Comparison of ENCODE assay signal across 13 cellular contexts in the genomic region with DNA sequence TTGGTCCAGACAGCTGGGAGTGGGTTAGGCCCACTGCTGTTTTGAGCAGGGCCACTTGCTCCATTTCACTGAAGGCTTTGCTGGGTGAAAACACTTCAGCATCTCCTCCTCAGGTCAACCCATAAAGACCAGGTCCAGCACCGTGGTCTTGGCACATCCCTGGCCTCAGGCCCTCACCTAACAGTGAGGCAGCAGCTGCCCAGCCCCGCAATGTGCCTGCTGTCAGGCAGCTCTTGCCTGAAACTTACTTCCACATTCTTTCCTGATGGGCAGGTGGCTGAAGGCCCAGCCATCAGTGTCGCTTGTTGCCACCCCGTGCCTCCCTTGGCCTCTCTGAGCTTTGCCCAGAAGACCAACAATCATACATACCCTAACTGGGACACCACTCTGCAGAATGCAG. TPM values are rescaled to one million over a fixed set of nuclear protein-coding genes. Genes with fewer than 3 reads are reported as not detected.
DNase-seq lines count a peak whose midpoint lies in the region; ATAC-seq, FAIRE-seq and TF ChIP-seq lines count a peak whose summit lies in the region.
"Had no signal": no experiment of that assay in that cellular context is flagged by ENCODE, and none has a peak within 500 bp of the region (broad histone marks: within the 10 kb centered on the region; RNA-seq: fewer than 3 reads in every experiment).

No MANE protein-coding gene starts in this region.

- H3K4me3 ChIP-seq in A549: no peak overlapping the region
- peak overlapping the region in 7 of 10 experiments; percentile 2 to 42 (median 26); a peak in 12 of 20 replicates for H3K4me3 ChIP-seq in BLaER1 treated with 17β-estradiol and CSF1 and Interleukin-3, amounts not matched to agents 10 nM and 100 nM
- H3K4me3 ChIP-seq: gastrocnemius medialis, PC-9, stomach had no signal

- no peak for DNase-seq in A549 (ENCODE audit: low read depth in 1 of 2, low spot score in 1 of 2)
- no peak for DNase-seq in natural killer cell
- DNase-seq in OCI-M2 (lab: John Stamatoyannopoulos, UW; ENCODE audit: unreplicated experiment): no peak
- no peak for DNase-seq in NCI-H1105 treated with DMSO at 0.1 percent for 48 hours (lab: John Stamatoyannopoulos, UW)
- DNase-seq: effector memory CD8-positive, alpha-beta T cell; gastrocnemius medialis; NCI-H1417; PC-9; stimulated activated CD4-positive, alpha-beta T cell treated with anti-CD3 and anti-CD28 coated beads, Interleukin-4, amount 100 ng/mL, for 1 hour; stomach had no signal

- peak overlapping the region; percentile 69 for H3K4me3 Mint-ChIP-seq in activated naive CD8-positive, alpha-beta T cell
- H3K4me3 Mint-ChIP-seq in natural killer cell: no peak overlapping the region
- H3K4me3 Mint-ChIP-seq: effector memory CD8-positive, alpha-beta T cell had no signal

- H3K4me2 ChIP-seq in A549: no peak overlapping the region
- peak overlapping the region; percentile 72 to 96 (median 85) for H3K4me2 ChIP-seq in BLaER1 treated with 17β-estradiol and CSF1 and Interleukin-3, amounts not matched to agents 10 nM and 100 nM
- H3K4me2 ChIP-seq: PC-9 had no signal

- WGBS in A549 (ENCODE audit: missing lambda C conversion rate): 88% methylated on average over 4 of the region's 4 CpGs

- FAIRE-seq in A549 (lab: Jason Lieb, UNC): no peak

- peak overlapping the region; percentile 7 to 72 (median 49); a peak in 19 of 22 replicates for H3K9ac ChIP-seq in BLaER1 treated with 17β-estradiol and CSF1 and Interleukin-3, amounts not matched to agents 10 nM and 100 nM

- H4K20me1 ChIP-seq in BLaER1 treated with 17β-estradiol and CSF1 and Interleukin-3, amounts not matched to agents 10 nM and 100 nM: peaks cover 15 to 74% (median 28%) of the 10 kb centered on the region in 11 experiments; a peak in 19 of 22 replicates

- H3K27ac Mint-ChIP-seq in activated naive CD8-positive, alpha-beta T cell: peak overlapping the region; percentile 90
- peak overlapping the region; percentile 83 for H3K27ac Mint-ChIP-seq in natural killer cell

- ATAC-seq in A549 (peak; percentile 1 to 8; a peak in 2 of 6 replicates), natural killer cell (peak in 1 of 3 donors; percentile 18), GM21515 (IDR thresholded peaks at IDR 0.05; ENCODE audit: unreplicated experiment) (no peak)
- ATAC-seq: gastrocnemius medialis had no signal

- H3K36me3 ChIP-seq in BLaER1 treated with 17β-estradiol and CSF1 and Interleukin-3, amounts not matched to agents 10 nM and 100 nM: peaks cover 42 to 79% (median 65%) of the 10 kb centered on the region in 11 experiments

- POLR2A ChIA-PET in A549 (lab: Yijun Ruan, JAX): interaction anchor here (1.1 to 1.7 kb wide), 2 partner anchors 8 to 101 kb away, joined by 3 to 9 read pairs; a partner anchor contains a TSS

- CTCF ChIA-PET in A549 (lab: Yijun Ruan, JAX): interaction anchor here (1.9 to 3.1 kb wide), 3 partner anchors 9 to 11 kb away, joined by 4 to 9 read pairs (median 8); no protein-coding TSS in a partner anchor

- H3K4me1 Mint-ChIP-seq in activated naive CD8-positive, alpha-beta T cell (ENCODE audit: low read depth): peaks cover 35% of the 10 kb centered on the region
- H3K4me1 Mint-ChIP-seq in natural killer cell: peaks cover 18 to 21% of the 10 kb centered on the region in 2 donors

- no peaks in the 10 kb centered on the region for H3K27me3 Mint-ChIP-seq in activated naive CD8-positive, alpha-beta T cell
- no peaks in the 10 kb centered on the region for H3K27me3 Mint-ChIP-seq in natural killer cell (ENCODE audit: low read depth in 2 of 2)
- H3K27me3 Mint-ChIP-seq: effector memory CD8-positive, alpha-beta T cell had no signal

- H3K27ac ChIP-seq in A549: no peak overlapping the region; a peak in 1 of 6 replicates
- H3K27ac ChIP-seq in BLaER1 treated with 17β-estradiol and CSF1 and Interleukin-3, amounts not matched to agents 10 nM and 100 nM: peak overlapping the region in 10 of 11 experiments; percentile 31 to 76 (median 52); a peak in 19 of 22 replicates
- H3K27ac ChIP-seq: PC-9, stomach had no signal

- no peak for TF ChIP-seq CTCF in A549 (IDR thresholded peaks at IDR 0.05)
- no peak for TF ChIP-seq CTCF in natural killer cell (IDR thresholded peaks at IDR 0.05)

- no peak for TF ChIP-seq RAD21 in A549 (conservative IDR thresholded peaks at IDR 0.05 in 1 of 2, IDR thresholded peaks at IDR 0.05 in 1 of 2)

- TF ChIP-seq POLR2A in A549 (IDR thresholded peaks at IDR 0.05; ENCODE audit: low read length): no peak

- TF ChIP-seq EP300 in A549 (IDR thresholded peaks at IDR 0.05): no peak

- no peaks in the 10 kb centered on the region for H3K9me3 ChIP-seq in A549
- H3K9me3 ChIP-seq in BLaER1 treated with 17β-estradiol and CSF1 and Interleukin-3, amounts not matched to agents 10 nM and 100 nM (replicated peaks in 1 of 11): no peaks in the 10 kb centered on the region
- H3K9me3 ChIP-seq: gastrocnemius medialis, stomach had no signal

- peaks cover 5% of the 10 kb centered on the region for H3K36me3 Mint-ChIP-seq in activated naive CD8-positive, alpha-beta T cell
- H3K36me3 Mint-ChIP-seq in natural killer cell: peaks cover 12% of the 10 kb centered on the region

- H3K4me1 ChIP-seq in A549: no peaks in the 10 kb centered on the region
- peaks cover 75 to 90% (median 84%) of the 10 kb centered on the region in 10 experiments for H3K4me1 ChIP-seq in BLaER1 treated with 17β-estradiol and CSF1 and Interleukin-3, amounts not matched to agents 10 nM and 100 nM
- H3K4me1 ChIP-seq: gastrocnemius medialis had no signal

- H3K9me3 Mint-ChIP-seq in activated naive CD8-positive, alpha-beta T cell (ENCODE audit: low read depth): no peaks in the 10 kb centered on the region
- no peaks in the 10 kb centered on the region for H3K9me3 Mint-ChIP-seq in natural killer cell
- H3K9me3 Mint-ChIP-seq: effector memory CD8-positive, alpha-beta T cell had no signal

- no peaks in the 10 kb centered on the region for H3K27me3 ChIP-seq in BLaER1 treated with 17β-estradiol and CSF1 and Interleukin-3, amounts not matched to agents 10 nM and 100 nM
- H3K27me3 ChIP-seq: gastrocnemius medialis, stomach had no signal

- intact Hi-C loops in natural killer cell (cut with micrococcal nuclease): no loop called here

TF ChIP-seq in A549, 52 proteins besides CTCF, POLR2A, EP300 and RAD21:
- TF ChIP-seq, protein P1, sequence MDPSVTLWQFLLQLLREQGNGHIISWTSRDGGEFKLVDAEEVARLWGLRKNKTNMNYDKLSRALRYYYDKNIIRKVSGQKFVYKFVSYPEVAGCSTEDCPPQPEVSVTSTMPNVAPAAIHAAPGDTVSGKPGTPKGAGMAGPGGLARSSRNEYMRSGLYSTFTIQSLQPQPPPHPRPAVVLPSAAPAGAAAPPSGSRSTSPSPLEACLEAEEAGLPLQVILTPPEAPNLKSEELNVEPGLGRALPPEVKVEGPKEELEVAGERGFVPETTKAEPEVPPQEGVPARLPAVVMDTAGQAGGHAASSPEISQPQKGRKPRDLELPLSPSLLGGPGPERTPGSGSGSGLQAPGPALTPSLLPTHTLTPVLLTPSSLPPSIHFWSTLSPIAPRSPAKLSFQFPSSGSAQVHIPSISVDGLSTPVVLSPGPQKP (IDR thresholded peaks at IDR 0.05; ENCODE audit: low read depth, low read length): no peak
- TF ChIP-seq RNF2 (IDR thresholded peaks at IDR 0.05; ENCODE audit: borderline replicate concordance, low read depth) (no peak), JUN (IDR thresholded peaks at IDR 0.05) (no peak), SREBF2 (IDR thresholded peaks at IDR 0.05) (no peak), HOXB13 (CRISPR knock-in tag; IDR thresholded peaks at IDR 0.05; ENCODE audit: low read depth) (no peak), ZFP36 (IDR thresholded peaks at IDR 0.05; ENCODE audit: borderline replicate concordance, partially characterized antibody) (no peak), KDM5A (IDR thresholded peaks at IDR 0.05) (no peak)
- TF ChIP-seq, protein P2, sequence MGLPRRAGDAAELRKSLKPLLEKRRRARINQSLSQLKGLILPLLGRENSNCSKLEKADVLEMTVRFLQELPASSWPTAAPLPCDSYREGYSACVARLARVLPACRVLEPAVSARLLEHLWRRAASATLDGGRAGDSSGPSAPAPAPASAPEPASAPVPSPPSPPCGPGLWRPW (IDR thresholded peaks at IDR 0.05): no peak

RNA-seq across cellular contexts. Expression of a gene that starts 54.4 kb away (rescaled TPM):
- 107 and 122 TPM in 2 replicates for polyA plus RNA-seq in A549 (2011; rRNA removed)
- 60.9 and 68.8 TPM in 2 replicates for polyA plus RNA-seq in A549 (2012; cell fraction: cytosol; rRNA removed)
- 112 and 147 TPM in 2 replicates for polyA plus RNA-seq in A549 (2012; cell fraction: nucleus; rRNA removed)
- polyA plus RNA-seq in A549 (2017; fragmentation: RNase III; extraction: RNeasy Plus Mini Kit Qiagen cat#74134 plus additional on column Dnase treatment): 66.1 to 74.0 TPM (median 70.6 TPM) in 3 replicates
- 59.7 and 79.9 TPM in 2 replicates for polyA minus RNA-seq in A549 (2011; rRNA and poly(A)+ RNA removed)
- 10 to 100 TPM; 46.5 to 77.0 (median 50.4) TPM for total RNA-seq in natural killer cell

Comparison
In these comparisons a context has a peak if more than half of its experiments do, and no peak if none do; other contexts are left out.
1. H3K27ac ChIP-seq: peak in BLaER1 treated with 17β-estradiol and CSF1 and Interleukin-3, amounts not matched to agents 10 nM and 100 nM (10 of 11); none in A549 (0 of 2).